In genomic region chrX:6981718-6982406, GRCh38 we compare ENCODE assay signal across 22 cellular contexts.
"Had no signal": no experiment of that assay in that cellular context is flagged by ENCODE, and none has a peak within 500 bp of the region (broad histone marks: within the 10 kb centered on the region; RNA-seq: fewer than 3 reads in every experiment).

No MANE protein-coding gene starts in this region.

- H3K27ac Mint-ChIP-seq: activated naive CD8-positive, alpha-beta T cell; activated T-cell treated with anti-CD3 and anti-CD28 coated beads, Interleukin-2, amount 50 U/mL, for 72 hours; memory B cell; naive thymus-derived CD8-positive, alpha-beta T cell; neural progenitor cell; T-helper 1 cell treated with Interleukin-12 subunit alpha and Interleukin-12 subunit beta and Interleukin-4 antibody, amounts not matched to agents 30 μg/mL and 1 μg/mL, for 36 hours had no signal

- H3K9me3 Mint-ChIP-seq: activated T-cell treated with anti-CD3 and anti-CD28 coated beads, Interleukin-2, amount 50 U/mL, for 72 hours; memory B cell; neural progenitor cell; T-helper 1 cell treated with Interleukin-12 subunit alpha and Interleukin-12 subunit beta and Interleukin-4 antibody, amounts not matched to agents 30 μg/mL and 1 μg/mL, for 36 hours had no signal

- H3K4me3 Mint-ChIP-seq: activated naive CD8-positive, alpha-beta T cell; activated T-cell treated with anti-CD3 and anti-CD28 coated beads, Interleukin-2, amount 50 U/mL, for 72 hours; memory B cell; naive thymus-derived CD8-positive, alpha-beta T cell; neural progenitor cell; T-helper 1 cell treated with Interleukin-12 subunit alpha and Interleukin-12 subunit beta and Interleukin-4 antibody, amounts not matched to agents 30 μg/mL and 1 μg/mL, for 36 hours had no signal

- DNase-seq: activated CD4-positive, alpha-beta T cell treated with anti-CD3 and anti-CD28 coated beads for 4 hours; activated CD4-positive, alpha-beta T cell treated with anti-CD3 and anti-CD28 coated beads, Interleukin-2, amount 50 U/mL, for 4 hours; activated naive CD4-positive, alpha-beta T cell; activated T-cell treated with anti-CD3 and anti-CD28 coated beads for 4 hours; activated T-cell treated with anti-CD3 and anti-CD28 coated beads, Interleukin-2, amount 50 U/mL, for 72 hours; anterior cingulate cortex; body of pancreas; dermis blood vessel endothelial cell; effector CD4-positive, alpha-beta T cell; gastrocnemius medialis; glutamatergic neuron; midbrain; naive thymus-derived CD8-positive, alpha-beta T cell; occipital lobe; right cardiac atrium; spleen; stimulated activated naive CD4-positive, alpha-beta T cell treated with Interleukin-2 at 50 U/mL for 16 hours; T-helper 9 cell had no signal

- H3K27me3 Mint-ChIP-seq: activated naive CD8-positive, alpha-beta T cell; memory B cell; naive thymus-derived CD8-positive, alpha-beta T cell had no signal

- H3K36me3 Mint-ChIP-seq: activated naive CD8-positive, alpha-beta T cell; neural progenitor cell had no signal

- H3K4me1 Mint-ChIP-seq: naive thymus-derived CD8-positive, alpha-beta T cell; neural progenitor cell had no signal

- ATAC-seq: activated T-cell treated with anti-CD3 and anti-CD28 coated beads, Interleukin-2, amount 50 U/mL, for 72 hours; body of pancreas; gastrocnemius medialis; naive thymus-derived CD8-positive, alpha-beta T cell; right cardiac atrium had no signal
